Comparison of ENCODE assay signal across 1 cellular context in the genomic region with DNA sequence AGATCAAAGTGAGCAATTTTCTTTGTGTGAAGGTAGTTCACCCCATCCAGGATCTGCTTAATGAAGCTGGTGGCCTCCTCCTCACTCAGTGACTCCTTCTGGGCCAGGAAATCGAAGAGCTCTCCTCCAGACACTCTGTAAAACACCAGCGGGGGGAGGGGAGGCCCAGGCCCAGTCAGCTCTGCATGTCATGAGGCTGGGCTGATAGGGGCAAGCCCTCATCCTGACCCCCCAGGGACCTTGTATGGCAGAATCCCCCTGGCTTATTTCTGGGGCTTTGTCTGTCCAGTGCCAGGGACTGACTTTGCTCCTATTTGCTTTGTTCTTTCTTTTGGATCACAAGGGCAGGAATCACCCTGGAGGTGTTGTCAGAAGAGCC.
TF ChIP-seq lines count a peak whose summit lies in the region.

No MANE protein-coding gene starts in this region.

TF ChIP-seq in HepG2, 621 proteins besides CTCF, POLR2A, EP300 and RAD21 (continued from another document):
- TF ChIP-seq, protein P1, sequence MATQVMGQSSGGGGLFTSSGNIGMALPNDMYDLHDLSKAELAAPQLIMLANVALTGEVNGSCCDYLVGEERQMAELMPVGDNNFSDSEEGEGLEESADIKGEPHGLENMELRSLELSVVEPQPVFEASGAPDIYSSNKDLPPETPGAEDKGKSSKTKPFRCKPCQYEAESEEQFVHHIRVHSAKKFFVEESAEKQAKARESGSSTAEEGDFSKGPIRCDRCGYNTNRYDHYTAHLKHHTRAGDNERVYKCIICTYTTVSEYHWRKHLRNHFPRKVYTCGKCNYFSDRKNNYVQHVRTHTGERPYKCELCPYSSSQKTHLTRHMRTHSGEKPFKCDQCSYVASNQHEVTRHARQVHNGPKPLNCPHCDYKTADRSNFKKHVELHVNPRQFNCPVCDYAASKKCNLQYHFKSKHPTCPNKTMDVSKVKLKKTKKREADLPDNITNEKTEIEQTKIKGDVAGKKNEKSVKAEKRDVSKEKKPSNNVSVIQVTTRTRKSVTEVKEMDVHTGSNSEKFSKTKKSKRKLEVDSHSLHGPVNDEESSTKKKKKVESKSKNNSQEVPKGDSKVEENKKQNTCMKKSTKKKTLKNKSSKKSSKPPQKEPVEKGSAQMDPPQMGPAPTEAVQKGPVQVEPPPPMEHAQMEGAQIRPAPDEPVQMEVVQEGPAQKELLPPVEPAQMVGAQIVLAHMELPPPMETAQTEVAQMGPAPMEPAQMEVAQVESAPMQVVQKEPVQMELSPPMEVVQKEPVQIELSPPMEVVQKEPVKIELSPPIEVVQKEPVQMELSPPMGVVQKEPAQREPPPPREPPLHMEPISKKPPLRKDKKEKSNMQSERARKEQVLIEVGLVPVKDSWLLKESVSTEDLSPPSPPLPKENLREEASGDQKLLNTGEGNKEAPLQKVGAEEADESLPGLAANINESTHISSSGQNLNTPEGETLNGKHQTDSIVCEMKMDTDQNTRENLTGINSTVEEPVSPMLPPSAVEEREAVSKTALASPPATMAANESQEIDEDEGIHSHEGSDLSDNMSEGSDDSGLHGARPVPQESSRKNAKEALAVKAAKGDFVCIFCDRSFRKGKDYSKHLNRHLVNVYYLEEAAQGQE (IDR thresholded peaks at IDR 0.05; ENCODE audit: borderline replicate concordance in 1 of 2, low read depth in 1 of 2, low read length in 2 of 2): no peak
- TF ChIP-seq GATAD1 (CRISPR knock-in tag; IDR thresholded peaks at IDR 0.05) (no peak), TARDBP (CRISPR knock-in tag; IDR thresholded peaks at IDR 0.05) (no peak), XBP1 (CRISPR knock-in tag; IDR thresholded peaks at IDR 0.05) (no peak), ZSCAN12 (CRISPR knock-in tag; IDR thresholded peaks at IDR 0.05) (no peak)
- TF ChIP-seq, protein P2, sequence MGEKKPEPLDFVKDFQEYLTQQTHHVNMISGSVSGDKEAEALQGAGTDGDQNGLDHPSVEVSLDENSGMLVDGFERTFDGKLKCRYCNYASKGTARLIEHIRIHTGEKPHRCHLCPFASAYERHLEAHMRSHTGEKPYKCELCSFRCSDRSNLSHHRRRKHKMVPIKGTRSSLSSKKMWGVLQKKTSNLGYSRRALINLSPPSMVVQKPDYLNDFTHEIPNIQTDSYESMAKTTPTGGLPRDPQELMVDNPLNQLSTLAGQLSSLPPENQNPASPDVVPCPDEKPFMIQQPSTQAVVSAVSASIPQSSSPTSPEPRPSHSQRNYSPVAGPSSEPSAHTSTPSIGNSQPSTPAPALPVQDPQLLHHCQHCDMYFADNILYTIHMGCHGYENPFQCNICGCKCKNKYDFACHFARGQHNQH (CRISPR knock-in tag; IDR thresholded peaks at IDR 0.05): no peak
